Comparison of ENCODE assay signal across 8 cellular contexts in genomic region chr5:38208782-38209378, GRCh38. TPM values are rescaled to one million over a fixed set of nuclear protein-coding genes. Genes with fewer than 3 reads are reported as not detected.
DNase-seq lines count a peak whose midpoint lies in the region; ATAC-seq and TF ChIP-seq lines count a peak whose summit lies in the region.

No MANE protein-coding gene starts in this region.

- no peaks in the 10 kb centered on the region for H3K9me3 ChIP-seq in stomach

- TF ChIP-seq CTCF in GM12865 (IDR thresholded peaks at IDR 0.05; ENCODE audit: insufficient read depth, low read depth, low read length, missing control alignments): peak; percentile 24
- TF ChIP-seq CTCF in cardiac fibroblast (IDR thresholded peaks at IDR 0.05; ENCODE audit: low read depth, low read length): peak; percentile 51
- TF ChIP-seq CTCF in stomach (IDR thresholded peaks at IDR 0.05): no peak

- H3K36me3 ChIP-seq in stomach: no peaks in the 10 kb centered on the region

- intact Hi-C loops in stomach (cut with DNase I; ENCODE audit: low total_unique reads): no loop called here

- no peak overlapping the region for H3K4me3 ChIP-seq in GM12865 (ENCODE audit: low read depth, low read length)
- no peak overlapping the region for H3K4me3 ChIP-seq in cardiac fibroblast (replicated peaks in 1 of 2; ENCODE audit: low read depth in 2 of 2, low read length in 2 of 2)
- H3K4me3 ChIP-seq in stomach: no peak overlapping the region

- peaks cover 0 to 9% (median 0%) of the 10 kb centered on the region in 3 donors for H3K27me3 ChIP-seq in stomach

- DNase-seq in A172 (ENCODE audit: low spot score) (peak; percentile 45), GM12865 (ENCODE audit: low read depth) (peak; percentile 34), NCI-H2196 treated with DMSO at 0.1 percent for 48 hours (lab: John Stamatoyannopoulos, UW; ENCODE audit: unreplicated experiment) (peak; percentile 23), cardiac fibroblast (ENCODE audit: low read depth in 2 of 2) (peak; percentile 54 to 66), mucosa of gallbladder (ENCODE audit: low spot score) (peak; percentile 15), stomach (no peak)

- TF ChIP-seq POLR2A in stomach (IDR thresholded peaks at IDR 0.05): no peak

- no peak for TF ChIP-seq EP300 in stomach (IDR thresholded peaks at IDR 0.05)

- no peak overlapping the region for H3K27ac ChIP-seq in stomach

- 3 to 16% (median 14%) methylated on average over 1 of the region's 1 CpG for WGBS in stomach, 5 donors

- ATAC-seq in GM21390 (IDR thresholded peaks at IDR 0.05; ENCODE audit: unreplicated experiment) (no peak), HG03175 (IDR thresholded peaks at IDR 0.05; ENCODE audit: unreplicated experiment) (no peak)

- H3K4me1 ChIP-seq in stomach: no peaks in the 10 kb centered on the region

RNA-seq across cellular contexts. Expression of gene EGFLAM, which starts 49.5 kb away (rescaled TPM):
- 0.07 TPM in 1 of 2 replicates, not detected in the other for total RNA-seq in A172 (2014; rRNA removed; shearing (Covaris generic))
- total RNA-seq in mucosa of gallbladder (4.3 TPM), stomach (1 to 10 TPM in 2 of 5 donors, not detected in 3; 1.4 to 5.9 TPM)
- 1 to 10 TPM in 1 of 3 donors, under 1 TPM in 2; 0.61 to 1.6 (median 1.00) TPM for polyA plus RNA-seq in stomach

Comparison
In these comparisons a context has a peak if more than half of its experiments do, and no peak if none do; other contexts are left out.
1. CTCF ChIP-seq: peak in GM12865 (single experiment) and cardiac fibroblast (single experiment); none in stomach (0 of 7).